In the genomic region with DNA sequence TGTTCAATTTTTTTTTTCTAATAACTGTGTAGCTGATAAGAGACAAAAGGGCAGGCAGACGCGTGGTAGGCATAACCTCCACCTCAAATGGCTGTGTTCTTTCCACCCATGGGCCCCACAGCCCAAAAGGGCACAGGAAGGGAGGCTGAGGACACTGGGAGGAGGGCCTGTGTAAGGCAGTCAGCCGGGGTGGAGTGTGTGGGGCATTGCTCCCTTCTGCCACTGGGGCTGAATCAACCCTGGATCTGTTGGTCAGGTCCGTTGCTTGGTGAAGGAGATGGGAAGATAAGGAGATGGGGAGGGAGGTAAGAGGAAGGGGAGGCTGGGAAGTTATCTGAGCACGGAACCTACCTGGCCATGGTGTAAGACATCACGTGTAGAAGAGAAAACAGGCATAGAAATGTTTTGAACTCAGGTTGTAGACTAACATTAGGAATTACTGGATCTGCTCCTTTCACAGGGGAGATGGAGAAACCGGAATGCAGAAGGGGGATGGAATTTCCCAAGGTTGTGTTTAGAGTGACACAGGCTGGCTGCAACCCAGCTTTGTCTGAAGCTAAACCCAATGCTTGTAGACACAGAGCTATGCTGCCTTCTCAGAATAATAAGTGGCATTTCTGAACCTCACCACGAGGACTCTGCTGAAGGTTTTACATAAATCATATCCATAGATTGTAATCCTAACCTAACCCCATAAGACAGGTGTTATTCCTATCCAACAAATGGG, we compare ENCODE assay signal across 21 cellular contexts.
"Had no signal": no experiment of that assay in that cellular context is flagged by ENCODE, and none has a peak within 500 bp of the region (broad histone marks: within the 10 kb centered on the region; RNA-seq: fewer than 3 reads in every experiment).

No MANE protein-coding gene starts in this region.

- H3K27ac ChIP-seq: esophagus squamous epithelium, gastroesophageal sphincter, lower lobe of right lung, neutrophil, sigmoid colon, skin epidermis, testis, transverse colon had no signal

- H3K9me3 ChIP-seq: esophagus squamous epithelium, gastroesophageal sphincter, left lung, lower lobe of right lung, neutrophil, sigmoid colon, testis, transverse colon had no signal

- H3K27me3 ChIP-seq: esophagus squamous epithelium, left lung, sigmoid colon, testis, transverse colon had no signal

- H3K36me3 ChIP-seq: esophagus squamous epithelium, gastroesophageal sphincter, left lung, lower lobe of right lung, neutrophil, sigmoid colon, transverse colon had no signal

- H3K4me1 ChIP-seq: gastroesophageal sphincter, sigmoid colon, testis, transverse colon had no signal

- DNase-seq: effector memory CD4-positive, alpha-beta T cell; esophagus squamous epithelium; foreskin fibroblast; glutamatergic neuron; immature natural killer cell; left lung; lower lobe of right lung; midbrain; nephron progenitor cell; posterior cingulate gyrus; sigmoid colon; stimulated activated CD4-positive, alpha-beta T cell treated with anti-CD3 and anti-CD28 coated beads, Interleukin-2, amount 100 ng/mL, for 24 hours; stimulated activated CD4-positive, alpha-beta T cell treated with anti-CD3 and anti-CD28 coated beads, Interleukin-4, amount 100 ng/mL, for 4 hours; stimulated activated naive B cell treated with anti-CD40 and anti-IgM and Interleukin-4, amounts not matched to agents 10 μg/mL and 1 μg/mL and 100 μg/mL, for 72 hours; stimulated activated naive CD8-positive, alpha-beta T cell treated with anti-CD3 and anti-CD28 coated beads, Interleukin-15, amount 100 ng/mL, for 72 hours; testis; transverse colon had no signal

- H3K4me3 ChIP-seq: esophagus squamous epithelium, gastroesophageal sphincter, left lung, lower lobe of right lung, sigmoid colon, skin epidermis, testis, transverse colon had no signal

- ATAC-seq: gastroesophageal sphincter; stimulated activated naive B cell treated with anti-CD40 and anti-IgM and Interleukin-4, amounts not matched to agents 10 μg/mL and 1 μg/mL and 100 μg/mL, for 72 hours; stimulated activated naive CD8-positive, alpha-beta T cell treated with anti-CD3 and anti-CD28 coated beads, Interleukin-15, amount 100 ng/mL, for 72 hours had no signal

- FAIRE-seq: keratinocyte had no signal
